Comparison of ENCODE assay signal across 16 cellular contexts in the genomic region with DNA sequence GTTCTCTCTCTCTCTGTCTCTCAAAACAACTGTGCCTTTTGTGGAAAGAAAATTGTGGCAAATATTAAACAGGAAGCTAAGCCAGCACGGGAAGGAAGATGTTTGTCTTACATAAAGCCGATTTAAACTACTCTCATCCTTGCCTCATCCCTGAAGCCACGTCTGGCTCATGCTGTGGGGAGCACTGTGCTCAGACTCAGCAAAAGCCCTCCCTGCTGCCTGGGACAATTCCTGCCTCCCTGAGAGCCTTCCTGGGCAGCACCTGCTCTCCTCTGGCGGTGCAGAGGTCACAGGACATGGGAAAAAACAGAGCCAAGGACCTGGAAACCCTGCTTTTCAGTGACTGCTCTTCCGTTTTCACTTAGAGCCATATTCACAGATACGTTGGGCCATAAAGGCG.
"Had no signal": no experiment of that assay in that cellular context is flagged by ENCODE, and none has a peak within 500 bp of the region (broad histone marks: within the 10 kb centered on the region; RNA-seq: fewer than 3 reads in every experiment).

No MANE protein-coding gene starts in this region.

- H3K9me3 Mint-ChIP-seq: activated naive CD8-positive, alpha-beta T cell treated with anti-CD3 and anti-CD28 coated beads for 36 hours had no signal

- H3K36me3 ChIP-seq: cardiac muscle cell, left lung, transverse colon, uterus had no signal

- H3K9me3 ChIP-seq: transverse colon, uterus had no signal

- H3K36me3 Mint-ChIP-seq: activated CD8-positive, alpha-beta memory T cell treated with anti-CD3 and anti-CD28 coated beads, Interleukin-2, amount 10 ng/mL, durations not matched to agents 7 days and 5 days; activated naive CD8-positive, alpha-beta T cell treated with anti-CD3 and anti-CD28 coated beads for 36 hours had no signal

- H3K4me1 ChIP-seq: left lung, transverse colon, uterus had no signal

- H3K27me3 ChIP-seq: cardiac muscle cell, dorsolateral prefrontal cortex, left lung, transverse colon, uterus had no signal

- H3K4me3 ChIP-seq: cardiac muscle cell, dorsolateral prefrontal cortex, left lung, transverse colon, uterus had no signal

- H3K27me3 Mint-ChIP-seq: activated CD8-positive, alpha-beta memory T cell treated with anti-CD3 and anti-CD28 coated beads, Interleukin-2, amount 10 ng/mL, durations not matched to agents 7 days and 5 days had no signal

- DNase-seq: activated CD4-positive, alpha-beta T cell treated with anti-CD3 and anti-CD28 coated beads, Interleukin-2, amount 50 U/mL, for 48 hours; activated CD8-positive, alpha-beta memory T cell treated with anti-CD3 and anti-CD28 coated beads, Interleukin-2, amount 10 ng/mL, durations not matched to agents 7 days and 5 days; activated naive CD8-positive, alpha-beta T cell treated with anti-CD3 and anti-CD28 coated beads for 36 hours; amniotic stem cell; dorsolateral prefrontal cortex; erythroblast; kidney; left lung; midbrain; stimulated activated naive CD8-positive, alpha-beta T cell treated with anti-CD3 and anti-CD28 coated beads, Interleukin-15, Interleukin-2, amounts not matched to agents 100 U/mL and 50 U/mL, for 24 hours; T-helper 2 cell; transverse colon; uterus had no signal

- H3K4me1 Mint-ChIP-seq: activated CD8-positive, alpha-beta memory T cell treated with anti-CD3 and anti-CD28 coated beads, Interleukin-2, amount 10 ng/mL, durations not matched to agents 7 days and 5 days; activated naive CD8-positive, alpha-beta T cell treated with anti-CD3 and anti-CD28 coated beads for 36 hours had no signal

- H3K4me3 Mint-ChIP-seq: activated CD8-positive, alpha-beta memory T cell treated with anti-CD3 and anti-CD28 coated beads, Interleukin-2, amount 10 ng/mL, durations not matched to agents 7 days and 5 days; activated naive CD8-positive, alpha-beta T cell treated with anti-CD3 and anti-CD28 coated beads for 36 hours had no signal

- H3K27ac ChIP-seq: cardiac muscle cell, left lung, uterus, VCaP had no signal

- ATAC-seq: activated CD8-positive, alpha-beta memory T cell treated with anti-CD3 and anti-CD28 coated beads, Interleukin-2, amount 10 ng/mL, durations not matched to agents 7 days and 5 days; left lung; stimulated activated naive CD8-positive, alpha-beta T cell treated with anti-CD3 and anti-CD28 coated beads, Interleukin-15, Interleukin-2, amounts not matched to agents 100 U/mL and 50 U/mL, for 24 hours had no signal

- H3K27ac Mint-ChIP-seq: activated CD8-positive, alpha-beta memory T cell treated with anti-CD3 and anti-CD28 coated beads, Interleukin-2, amount 10 ng/mL, durations not matched to agents 7 days and 5 days; activated naive CD8-positive, alpha-beta T cell treated with anti-CD3 and anti-CD28 coated beads for 36 hours; progenitor cell of endocrine pancreas had no signal
